Comparison of ENCODE assay signal across 1 cellular context in the genomic region with DNA sequence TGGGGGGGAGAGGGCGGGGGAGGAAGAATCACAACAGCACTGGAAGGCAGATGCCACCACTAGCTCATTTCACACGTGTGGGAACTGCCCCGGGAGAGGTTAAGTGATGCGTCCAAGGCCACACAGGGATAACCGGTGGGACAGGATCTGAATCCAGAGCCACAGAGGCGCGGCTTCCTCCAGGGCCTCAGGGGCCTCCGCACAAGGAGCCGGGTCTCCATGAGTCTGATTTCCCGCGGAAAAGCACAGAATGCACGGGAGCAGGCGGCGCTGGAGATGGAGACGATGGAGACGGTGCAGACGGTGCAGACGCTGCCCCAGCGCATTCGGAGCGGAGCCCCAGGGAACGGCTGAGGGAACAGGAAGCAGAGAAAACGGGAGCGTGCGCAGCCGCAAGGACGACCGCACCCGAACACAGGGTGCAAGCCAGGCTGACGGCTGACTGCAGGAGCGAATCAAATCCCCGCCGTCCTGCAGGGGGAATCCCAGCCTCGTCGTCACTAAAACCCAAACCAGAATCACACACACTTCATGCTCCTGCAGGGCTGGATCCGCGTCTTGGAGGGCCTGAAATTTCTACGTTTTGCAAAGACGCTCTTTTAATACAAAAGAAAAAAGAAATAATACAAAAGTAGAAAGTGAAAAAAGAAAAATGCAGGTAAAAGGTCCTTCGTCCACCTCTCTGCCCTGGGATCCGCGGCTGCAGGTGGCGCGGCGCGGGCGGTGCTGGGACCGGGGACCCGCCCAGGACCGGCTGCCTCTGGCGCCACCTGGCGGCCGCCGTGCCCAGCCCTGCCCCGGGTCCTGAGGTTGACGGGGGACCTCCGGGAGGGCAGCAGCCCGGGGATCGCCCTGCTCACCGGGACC.
TF ChIP-seq lines count a peak whose summit lies in the region.

No MANE protein-coding gene starts in this region.

TF ChIP-seq in HEK293, 187 proteins besides CTCF, POLR2A, EP300 and RAD21 (continued from another document):
- TF ChIP-seq GLIS2 (tag by site-specific recombination; IDR thresholded peaks at IDR 0.05) (peak; percentile 48), ZBTB8A (tag by site-specific recombination; IDR thresholded peaks at IDR 0.05) (0 out of 2 replicates have a peak, but pooled peaks have one; percentile 16), ZFP69B (tag by site-specific recombination; IDR thresholded peaks at IDR 0.05) (0 out of 2 replicates have a peak, but pooled peaks have one; percentile 30), ZNF248 (tag by site-specific recombination; IDR thresholded peaks at IDR 0.05) (no peak), EGR2 (tag by site-specific recombination; IDR thresholded peaks at IDR 0.05; ENCODE audit: low read depth) (no peak), ZNF544 (tag by site-specific recombination; IDR thresholded peaks at IDR 0.05) (no peak), ZNF350 (tag by site-specific recombination; IDR thresholded peaks at IDR 0.05) (no peak), ZNF157 (tag by site-specific recombination; IDR thresholded peaks at IDR 0.05) (no peak), ZNF571 (tag by site-specific recombination; IDR thresholded peaks at IDR 0.05) (no peak), KLF7 (tag by site-specific recombination; IDR thresholded peaks at IDR 0.05; ENCODE audit: borderline replicate concordance) (peak; percentile 28; the same call in 1 of the 2 replicates), ZEB2 (tag by site-specific recombination; IDR thresholded peaks at IDR 0.05) (peak; percentile 40; the same call in 1 of the 2 replicates), MZF1 (tag by site-specific recombination; IDR thresholded peaks at IDR 0.05; ENCODE audit: borderline replicate concordance) (peak; percentile 82), ZNF184 (tag by site-specific recombination; IDR thresholded peaks at IDR 0.05) (0 out of 2 replicates have a peak, but pooled peaks have one; percentile 33), ZBTB17 (tag by site-specific recombination; IDR thresholded peaks at IDR 0.05) (peak; percentile 78), ZNF138 (tag by site-specific recombination; IDR thresholded peaks at IDR 0.05; ENCODE audit: borderline replicate concordance) (no peak), SP7 (tag by site-specific recombination; IDR thresholded peaks at IDR 0.05) (peak; percentile 28; the same call in 1 of the 2 replicates), KLF16 (tag by site-specific recombination; IDR thresholded peaks at IDR 0.05) (peak; percentile 15; the same call in 1 of the 2 replicates), KLF9 (tag by site-specific recombination; IDR thresholded peaks at IDR 0.05; ENCODE audit: low read depth) (peak; percentile 6; the same call in 1 of the 2 replicates), ZNF561 (tag by site-specific recombination; IDR thresholded peaks at IDR 0.05; ENCODE audit: borderline replicate concordance) (peak; percentile 80; the same call in 1 of the 2 replicates), ZBTB20 (tag by site-specific recombination; IDR thresholded peaks at IDR 0.05) (peak; percentile 72), ZXDB (tag by site-specific recombination; IDR thresholded peaks at IDR 0.05) (peak; percentile 38; the same call in 1 of the 2 replicates), ZSCAN30 (tag by site-specific recombination; IDR thresholded peaks at IDR 0.05) (peak; percentile 33; the same call in 1 of the 2 replicates), ZNF76 (tag by site-specific recombination; IDR thresholded peaks at IDR 0.05; ENCODE audit: borderline replicate concordance, low read depth) (peak; percentile 62; the same call in 1 of the 2 replicates), SCRT2 (tag by site-specific recombination; IDR thresholded peaks at IDR 0.05) (no peak), ZNF366 (tag by site-specific recombination; conservative IDR thresholded peaks at IDR 0.05) (peak; percentile 22; the same call in 1 of the 2 replicates), KLF8 (tag by site-specific recombination; IDR thresholded peaks at IDR 0.05) (peak; percentile 26; the same call in 1 of the 2 replicates), GLIS1 (tag by site-specific recombination; IDR thresholded peaks at IDR 0.05) (peak; percentile 52), PRDM1 (tag by site-specific recombination; IDR thresholded peaks at IDR 0.05) (0 out of 2 replicates have a peak, but pooled peaks have one; percentile 65), ZBTB48 (tag by site-specific recombination; IDR thresholded peaks at IDR 0.05) (peak; percentile 72), ZNF660 (tag by site-specific recombination; IDR thresholded peaks at IDR 0.05) (peak; percentile 83; the same call in 1 of the 2 replicates), OSR2 (tag by site-specific recombination; IDR thresholded peaks at IDR 0.05) (0 out of 2 replicates have a peak, but pooled peaks have one; percentile 10)
- TF ChIP-seq, protein P1, sequence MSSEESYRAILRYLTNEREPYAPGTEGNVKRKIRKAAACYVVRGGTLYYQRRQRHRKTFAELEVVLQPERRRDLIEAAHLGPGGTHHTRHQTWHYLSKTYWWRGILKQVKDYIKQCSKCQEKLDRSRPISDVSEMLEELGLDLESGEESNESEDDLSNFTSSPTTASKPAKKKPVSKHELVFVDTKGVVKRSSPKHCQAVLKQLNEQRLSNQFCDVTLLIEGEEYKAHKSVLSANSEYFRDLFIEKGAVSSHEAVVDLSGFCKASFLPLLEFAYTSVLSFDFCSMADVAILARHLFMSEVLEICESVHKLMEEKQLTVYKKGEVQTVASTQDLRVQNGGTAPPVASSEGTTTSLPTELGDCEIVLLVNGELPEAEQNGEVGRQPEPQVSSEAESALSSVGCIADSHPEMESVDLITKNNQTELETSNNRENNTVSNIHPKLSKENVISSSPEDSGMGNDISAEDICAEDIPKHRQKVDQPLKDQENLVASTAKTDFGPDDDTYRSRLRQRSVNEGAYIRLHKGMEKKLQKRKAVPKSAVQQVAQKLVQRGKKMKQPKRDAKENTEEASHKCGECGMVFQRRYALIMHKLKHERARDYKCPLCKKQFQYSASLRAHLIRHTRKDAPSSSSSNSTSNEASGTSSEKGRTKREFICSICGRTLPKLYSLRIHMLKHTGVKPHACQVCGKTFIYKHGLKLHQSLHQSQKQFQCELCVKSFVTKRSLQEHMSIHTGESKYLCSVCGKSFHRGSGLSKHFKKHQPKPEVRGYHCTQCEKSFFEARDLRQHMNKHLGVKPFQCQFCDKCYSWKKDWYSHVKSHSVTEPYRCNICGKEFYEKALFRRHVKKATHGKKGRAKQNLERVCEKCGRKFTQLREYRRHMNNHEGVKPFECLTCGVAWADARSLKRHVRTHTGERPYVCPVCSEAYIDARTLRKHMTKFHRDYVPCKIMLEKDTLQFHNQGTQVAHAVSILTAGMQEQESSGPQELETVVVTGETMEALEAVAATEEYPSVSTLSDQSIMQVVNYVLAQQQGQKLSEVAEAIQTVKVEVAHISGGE (tag by site-specific recombination; conservative IDR thresholded peaks at IDR 0.05; ENCODE audit: low read depth): peak; percentile 62
- TF ChIP-seq, protein P2, sequence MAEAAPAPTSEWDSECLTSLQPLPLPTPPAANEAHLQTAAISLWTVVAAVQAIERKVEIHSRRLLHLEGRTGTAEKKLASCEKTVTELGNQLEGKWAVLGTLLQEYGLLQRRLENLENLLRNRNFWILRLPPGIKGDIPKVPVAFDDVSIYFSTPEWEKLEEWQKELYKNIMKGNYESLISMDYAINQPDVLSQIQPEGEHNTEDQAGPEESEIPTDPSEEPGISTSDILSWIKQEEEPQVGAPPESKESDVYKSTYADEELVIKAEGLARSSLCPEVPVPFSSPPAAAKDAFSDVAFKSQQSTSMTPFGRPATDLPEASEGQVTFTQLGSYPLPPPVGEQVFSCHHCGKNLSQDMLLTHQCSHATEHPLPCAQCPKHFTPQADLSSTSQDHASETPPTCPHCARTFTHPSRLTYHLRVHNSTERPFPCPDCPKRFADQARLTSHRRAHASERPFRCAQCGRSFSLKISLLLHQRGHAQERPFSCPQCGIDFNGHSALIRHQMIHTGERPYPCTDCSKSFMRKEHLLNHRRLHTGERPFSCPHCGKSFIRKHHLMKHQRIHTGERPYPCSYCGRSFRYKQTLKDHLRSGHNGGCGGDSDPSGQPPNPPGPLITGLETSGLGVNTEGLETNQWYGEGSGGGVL (tag by site-specific recombination; IDR thresholded peaks at IDR 0.05): peak; percentile 20; the same call in 1 of the 2 replicates
- TF ChIP-seq, protein P3, sequence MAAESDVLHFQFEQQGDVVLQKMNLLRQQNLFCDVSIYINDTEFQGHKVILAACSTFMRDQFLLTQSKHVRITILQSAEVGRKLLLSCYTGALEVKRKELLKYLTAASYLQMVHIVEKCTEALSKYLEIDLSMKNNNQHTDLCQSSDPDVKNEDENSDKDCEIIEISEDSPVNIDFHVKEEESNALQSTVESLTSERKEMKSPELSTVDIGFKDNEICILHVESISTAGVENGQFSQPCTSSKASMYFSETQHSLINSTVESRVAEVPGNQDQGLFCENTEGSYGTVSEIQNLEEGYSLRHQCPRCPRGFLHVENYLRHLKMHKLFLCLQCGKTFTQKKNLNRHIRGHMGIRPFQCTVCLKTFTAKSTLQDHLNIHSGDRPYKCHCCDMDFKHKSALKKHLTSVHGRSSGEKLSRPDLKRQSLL (tag by site-specific recombination; IDR thresholded peaks at IDR 0.05): peak; percentile 67; the same call in 1 of the 2 replicates
- TF ChIP-seq, protein P4, sequence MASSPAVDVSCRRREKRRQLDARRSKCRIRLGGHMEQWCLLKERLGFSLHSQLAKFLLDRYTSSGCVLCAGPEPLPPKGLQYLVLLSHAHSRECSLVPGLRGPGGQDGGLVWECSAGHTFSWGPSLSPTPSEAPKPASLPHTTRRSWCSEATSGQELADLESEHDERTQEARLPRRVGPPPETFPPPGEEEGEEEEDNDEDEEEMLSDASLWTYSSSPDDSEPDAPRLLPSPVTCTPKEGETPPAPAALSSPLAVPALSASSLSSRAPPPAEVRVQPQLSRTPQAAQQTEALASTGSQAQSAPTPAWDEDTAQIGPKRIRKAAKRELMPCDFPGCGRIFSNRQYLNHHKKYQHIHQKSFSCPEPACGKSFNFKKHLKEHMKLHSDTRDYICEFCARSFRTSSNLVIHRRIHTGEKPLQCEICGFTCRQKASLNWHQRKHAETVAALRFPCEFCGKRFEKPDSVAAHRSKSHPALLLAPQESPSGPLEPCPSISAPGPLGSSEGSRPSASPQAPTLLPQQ (tag by site-specific recombination; IDR thresholded peaks at IDR 0.05): 0 out of 2 replicates have a peak, but pooled peaks have one; percentile 40
- TF ChIP-seq, protein P5, sequence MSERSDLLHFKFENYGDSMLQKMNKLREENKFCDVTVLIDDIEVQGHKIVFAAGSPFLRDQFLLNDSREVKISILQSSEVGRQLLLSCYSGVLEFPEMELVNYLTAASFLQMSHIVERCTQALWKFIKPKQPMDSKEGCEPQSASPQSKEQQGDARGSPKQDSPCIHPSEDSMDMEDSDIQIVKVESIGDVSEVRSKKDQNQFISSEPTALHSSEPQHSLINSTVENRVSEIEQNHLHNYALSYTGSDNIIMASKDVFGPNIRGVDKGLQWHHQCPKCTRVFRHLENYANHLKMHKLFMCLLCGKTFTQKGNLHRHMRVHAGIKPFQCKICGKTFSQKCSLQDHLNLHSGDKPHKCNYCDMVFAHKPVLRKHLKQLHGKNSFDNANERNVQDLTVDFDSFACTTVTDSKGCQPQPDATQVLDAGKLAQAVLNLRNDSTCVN (tag by site-specific recombination; optimal IDR thresholded peaks at IDR 0.05): peak; percentile 59
- TF ChIP-seq, protein P6, sequence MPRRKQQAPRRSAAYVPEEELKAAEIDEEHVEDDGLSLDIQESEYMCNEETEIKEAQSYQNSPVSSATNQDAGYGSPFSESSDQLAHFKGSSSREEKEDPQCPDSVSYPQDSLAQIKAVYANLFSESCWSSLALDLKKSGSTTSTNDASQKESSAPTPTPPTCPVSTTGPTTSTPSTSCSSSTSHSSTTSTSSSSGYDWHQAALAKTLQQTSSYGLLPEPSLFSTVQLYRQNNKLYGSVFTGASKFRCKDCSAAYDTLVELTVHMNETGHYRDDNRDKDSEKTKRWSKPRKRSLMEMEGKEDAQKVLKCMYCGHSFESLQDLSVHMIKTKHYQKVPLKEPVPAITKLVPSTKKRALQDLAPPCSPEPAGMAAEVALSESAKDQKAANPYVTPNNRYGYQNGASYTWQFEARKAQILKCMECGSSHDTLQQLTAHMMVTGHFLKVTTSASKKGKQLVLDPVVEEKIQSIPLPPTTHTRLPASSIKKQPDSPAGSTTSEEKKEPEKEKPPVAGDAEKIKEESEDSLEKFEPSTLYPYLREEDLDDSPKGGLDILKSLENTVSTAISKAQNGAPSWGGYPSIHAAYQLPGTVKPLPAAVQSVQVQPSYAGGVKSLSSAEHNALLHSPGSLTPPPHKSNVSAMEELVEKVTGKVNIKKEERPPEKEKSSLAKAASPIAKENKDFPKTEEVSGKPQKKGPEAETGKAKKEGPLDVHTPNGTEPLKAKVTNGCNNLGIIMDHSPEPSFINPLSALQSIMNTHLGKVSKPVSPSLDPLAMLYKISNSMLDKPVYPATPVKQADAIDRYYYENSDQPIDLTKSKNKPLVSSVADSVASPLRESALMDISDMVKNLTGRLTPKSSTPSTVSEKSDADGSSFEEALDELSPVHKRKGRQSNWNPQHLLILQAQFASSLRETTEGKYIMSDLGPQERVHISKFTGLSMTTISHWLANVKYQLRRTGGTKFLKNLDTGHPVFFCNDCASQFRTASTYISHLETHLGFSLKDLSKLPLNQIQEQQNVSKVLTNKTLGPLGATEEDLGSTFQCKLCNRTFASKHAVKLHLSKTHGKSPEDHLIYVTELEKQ (tag by site-specific recombination; IDR thresholded peaks at IDR 0.05; ENCODE audit: borderline replicate concordance): no peak
